In genomic region chr3:168095611-168096209, GRCh38 we compare ENCODE assay signal across 8 cellular contexts. TPM values are rescaled to one million over a fixed set of nuclear protein-coding genes. Genes with fewer than 3 reads are reported as not detected.
DNase-seq lines count a peak whose midpoint lies in the region; ATAC-seq, FAIRE-seq and TF ChIP-seq lines count a peak whose summit lies in the region.

A gene with protein sequence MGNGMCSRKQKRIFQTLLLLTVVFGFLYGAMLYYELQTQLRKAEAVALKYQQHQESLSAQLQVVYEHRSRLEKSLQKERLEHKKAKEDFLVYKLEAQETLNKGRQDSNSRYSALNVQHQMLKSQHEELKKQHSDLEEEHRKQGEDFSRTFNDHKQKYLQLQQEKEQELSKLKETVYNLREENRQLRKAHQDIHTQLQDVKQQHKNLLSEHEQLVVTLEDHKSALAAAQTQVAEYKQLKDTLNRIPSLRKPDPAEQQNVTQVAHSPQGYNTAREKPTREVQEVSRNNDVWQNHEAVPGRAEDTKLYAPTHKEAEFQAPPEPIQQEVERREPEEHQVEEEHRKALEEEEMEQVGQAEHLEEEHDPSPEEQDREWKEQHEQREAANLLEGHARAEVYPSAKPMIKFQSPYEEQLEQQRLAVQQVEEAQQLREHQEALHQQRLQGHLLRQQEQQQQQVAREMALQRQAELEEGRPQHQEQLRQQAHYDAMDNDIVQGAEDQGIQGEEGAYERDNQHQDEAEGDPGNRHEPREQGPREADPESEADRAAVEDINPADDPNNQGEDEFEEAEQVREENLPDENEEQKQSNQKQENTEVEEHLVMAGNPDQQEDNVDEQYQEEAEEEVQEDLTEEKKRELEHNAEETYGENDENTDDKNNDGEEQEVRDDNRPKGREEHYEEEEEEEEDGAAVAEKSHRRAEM (minus strand): TSS chr3:168095924. CDS start chr3:168095285, 639 bp downstream.

- peaks cover 0 to 30% (median 14%) of the 10 kb centered on the region in 4 donors for H3K4me1 ChIP-seq in right lobe of liver

- DNase-seq in CD1c-positive myeloid dendritic cell (ENCODE audit: extremely low spot score) (peak; percentile 97), GM19239 (ENCODE audit: insufficient read length, low spot score) (peak; percentile 79), NCI-H460 (ENCODE audit: extremely low read depth, low read depth) (peak; percentile 92), dorsolateral prefrontal cortex (peak; percentile 61 to 96 (median 92)), right lobe of liver (peak; percentile 97 to 99 (median 98))
- DNase-seq in activated CD4-positive, alpha-beta T cell treated with anti-CD3 and anti-CD28 coated beads for 4 hours = peak; percentile 2 to 16
- DNase-seq in stimulated activated CD4-positive, alpha-beta T cell treated with anti-CD3 and anti-CD28 coated beads, Interleukin-4, amount 100 ng/mL, for 48 hours (ENCODE audit: low read depth in 2 of 2) = peak; percentile 34 to 48

- H3K27me3 ChIP-seq in dorsolateral prefrontal cortex (peaks cover 0 to 2% (median 0%) of the 10 kb centered on the region in 45 donors), right lobe of liver (no peaks in the 10 kb centered on the region)

- no peaks in the 10 kb centered on the region for H3K36me3 ChIP-seq in right lobe of liver

- H3K9me3 ChIP-seq in right lobe of liver = no peaks in the 10 kb centered on the region

- peak within 1 kb of the TSS; percentile 64 to 96 (median 82) for H3K4me3 ChIP-seq in dorsolateral prefrontal cortex
- peak within 1 kb of the TSS; percentile 63 to 80 (median 69) for H3K4me3 ChIP-seq in right lobe of liver

- intact Hi-C loops in dorsolateral prefrontal cortex (cut with DNase I) (loop anchor here (1.0 to 5.0 kb wide), 4 partner anchors 47 to 358 kb away; partner anchors contain the start of gene SERPINI1 (in 1 of the 2)), right lobe of liver (cut with DNase I) (no loop called here)

- 2% methylated on average over 8 of the region's 52 CpGs for WGBS in right lobe of liver (ENCODE audit: insufficient coverage, low coverage, low lambda C conversion rate, missing lambda C conversion rate)

- TF ChIP-seq POLR2A in right lobe of liver (IDR thresholded peaks at IDR 0.05) = peak; percentile 86

- FAIRE-seq in GM19239 (lab: Jason Lieb, UNC) = peak; percentile 95

- TF ChIP-seq CTCF in dorsolateral prefrontal cortex (IDR thresholded peaks at IDR 0.05 in 54 of 56, conservative IDR thresholded peaks at IDR 0.05 in 2 of 56; ENCODE audit: low read depth in 1 of 56, partially characterized antibody in 56 of 56) (peak in 32 of 56 donors; percentile 8 to 62 (median 30)), right lobe of liver (IDR thresholded peaks at IDR 0.05) (peak in 2 of 4 donors; percentile 11 to 16)

- ATAC-seq in HG03378 (IDR thresholded peaks at IDR 0.05; ENCODE audit: unreplicated experiment) (peak; percentile 86), right lobe of liver (peak; percentile 83 to 95 (median 86))

- H3K27ac ChIP-seq in dorsolateral prefrontal cortex (peak within 1 kb of the TSS; percentile 64 to 98 (median 91)), right lobe of liver (peak within 1 kb of the TSS; percentile 91 to 94 (median 92))

RNA-seq across cellular contexts. Expression of the gene that starts here (rescaled TPM):
- total RNA-seq in NCI-H460 (2014; rRNA removed; shearing (Covaris generic)) = 20.5 and 26.0 TPM in 2 replicates
- polyA plus RNA-seq in NCI-H460 (2014; cell fraction: nucleus; rRNA removed) = 10.8 and 13.1 TPM in 2 replicates
- total RNA-seq in dorsolateral prefrontal cortex (100 to 1,000 TPM in 2 of 120 experiments, 10 to 100 TPM in 118; 26.3 to 108 (median 49.7) TPM), right lobe of liver (10 to 100 TPM; 33.3 to 44.9 (median 36.6) TPM)

Comparison
In these comparisons a context has a peak if more than half of its experiments do, and no peak if none do; other contexts are left out.
1. Peak in every context shown above with its lines: DNase-seq, ATAC-seq, H3K4me3 ChIP-seq and H3K27ac ChIP-seq.
2. DNase-seq: peak in every context shown above with its lines; median percentile 98 in right lobe of liver; 97 in CD1c-positive myeloid dendritic cell; 92 in dorsolateral prefrontal cortex; 92 in NCI-H460; 79 in GM19239; 41 in stimulated activated CD4-positive, alpha-beta T cell treated with anti-CD3 and anti-CD28 coated beads, Interleukin-4, amount 100 ng/mL, for 48 hours; 9 in activated CD4-positive, alpha-beta T cell treated with anti-CD3 and anti-CD28 coated beads for 4 hours.
3. intact Hi-C loops: an anchor here in dorsolateral prefrontal cortex (1.0 to 5.0 kb wide); none called in right lobe of liver.